In the genomic region with DNA sequence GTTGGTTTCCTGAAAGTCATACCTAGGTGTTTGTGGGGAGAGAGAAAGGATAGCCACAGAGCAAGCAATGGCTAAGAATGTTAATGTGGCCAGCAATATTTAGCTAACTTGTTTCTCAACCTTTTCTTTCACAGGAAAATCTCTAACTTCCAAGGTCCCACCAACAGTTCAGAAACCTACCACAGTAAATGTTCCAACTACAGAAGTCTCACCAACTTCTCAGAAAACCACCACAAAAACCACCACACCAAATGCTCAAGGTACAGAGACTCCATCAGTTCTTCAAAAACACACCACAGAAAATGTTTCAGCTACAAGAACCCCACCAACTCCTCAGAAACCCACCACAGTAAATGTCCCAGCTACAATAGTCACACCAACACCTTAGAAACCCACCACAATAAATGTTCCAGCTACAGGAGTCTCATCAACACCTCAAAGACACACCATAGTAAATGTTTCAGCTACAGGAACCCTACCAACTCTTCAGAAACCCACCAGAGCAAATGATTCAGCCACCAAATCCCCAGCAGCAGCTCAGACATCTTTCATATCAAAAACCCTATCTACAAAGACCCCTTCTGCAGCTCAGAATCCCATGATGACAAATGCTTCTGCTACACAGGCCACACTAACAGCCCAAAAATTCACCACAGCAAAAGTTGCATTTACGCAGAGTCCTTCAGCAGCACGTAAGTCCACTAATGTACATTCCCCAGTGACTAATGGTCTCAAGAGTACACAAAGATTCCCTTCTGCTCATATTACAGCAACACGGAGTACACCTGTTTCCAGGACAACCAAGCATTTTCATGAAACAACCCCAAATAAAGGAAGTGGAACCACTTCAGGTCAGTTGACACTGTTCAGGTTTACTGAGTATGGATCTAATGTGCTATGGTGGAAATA, we compare ENCODE assay signal across 9 cellular contexts. TPM values are rescaled to one million over a fixed set of nuclear protein-coding genes. Genes with fewer than 3 reads are reported as not detected.
A peak's percentile ranks its signal among the peaks of the same experiment; 100 is the strongest.
DNase-seq lines count a peak whose midpoint lies in the region; ATAC-seq, FAIRE-seq and TF ChIP-seq lines count a peak whose summit lies in the region.
"Had no signal": no experiment of that assay in that cellular context is flagged by ENCODE, and none has a peak within 500 bp of the region (broad histone marks: within the 10 kb centered on the region; RNA-seq: fewer than 3 reads in every experiment).

No MANE protein-coding gene starts in this region.

- H3K4me3 ChIP-seq in Caco-2 (ENCODE audit: low read depth, low read length) (no peak overlapping the region), kidney epithelial cell (ENCODE audit: low read depth, low read length) (no peak overlapping the region)

- H3K4me3 Mint-ChIP-seq in Caco-2 (ENCODE audit: unreplicated experiment) = no peak overlapping the region
- peak overlapping the region; percentile 73 for H3K4me3 Mint-ChIP-seq in activated B cell treated with CpG ODN at 0.5 μM for 24 hours

- DNase-seq in Caco-2 = no peak
- no peak for DNase-seq in GM19239 (ENCODE audit: insufficient read length, low spot score)
- DNase-seq in activated B cell treated with CpG ODN at 0.5 μM for 24 hours = no peak
- DNase-seq in kidney epithelial cell (ENCODE audit: low read depth) = peak; percentile 48
- no peak for DNase-seq in nucleus accumbens (lab: John Stamatoyannopoulos, UW)
- DNase-seq in kidney glomerular epithelial cell (lab: John Stamatoyannopoulos, UW) = no peak
- no peak for DNase-seq in D341Med (ENCODE audit: low spot score)

- H3K27me3 Mint-ChIP-seq in Caco-2 (ENCODE audit: insufficient read depth, unreplicated experiment) = no peaks in the 10 kb centered on the region
- no peaks in the 10 kb centered on the region for H3K27me3 Mint-ChIP-seq in activated B cell treated with CpG ODN at 0.5 μM for 24 hours

- H3K4me1 Mint-ChIP-seq in Caco-2 (ENCODE audit: low read depth, unreplicated experiment) (peaks cover 23% of the 10 kb centered on the region), activated B cell treated with CpG ODN at 0.5 μM for 24 hours (peaks cover 82% of the 10 kb centered on the region)

- BruUV-seq in Caco-2 (replicated peaks; lab: Mats Ljungman, UMichigan) = no TSS peak

- intact Hi-C loops in Caco-2 (cut with micrococcal nuclease; ENCODE audit: unreplicated experiment) = loop anchor here (5.0 kb wide), 1 partner anchor 255 kb away; no protein-coding TSS in a partner anchor
- intact Hi-C loops in activated B cell treated with CpG ODN at 0.5 μM for 24 hours (cut with micrococcal nuclease) = loop anchor here (1.0 to 5.0 kb wide), 9 partner anchors 16 to 755 kb away; a partner anchor contains a TSS

- no peaks in the 10 kb centered on the region for H3K4me1 ChIP-seq in Caco-2

- ATAC-seq in HG03196 (IDR thresholded peaks at IDR 0.05; ENCODE audit: unreplicated experiment) (peak; percentile 66), activated B cell treated with CpG ODN at 0.5 μM for 24 hours (ENCODE audit: low read depth) (peak; percentile 80)
- ATAC-seq: HCT116 had no signal

- H3K9me3 Mint-ChIP-seq in Caco-2 (ENCODE audit: unreplicated experiment) = peaks cover 10% of the 10 kb centered on the region
- H3K9me3 Mint-ChIP-seq in activated B cell treated with CpG ODN at 0.5 μM for 24 hours = peaks cover 8% of the 10 kb centered on the region

- no peak for TF ChIP-seq CTCF in Caco-2 (IDR thresholded peaks at IDR 0.05; ENCODE audit: insufficient read depth in 1 of 2, low read depth in 1 of 2, low read length in 1 of 2, severe bottlenecking in 1 of 2, unreplicated experiment in 1 of 2)
- no peak for TF ChIP-seq CTCF in activated B cell treated with CpG ODN at 0.5 μM for 24 hours (IDR thresholded peaks at IDR 0.05)
- TF ChIP-seq CTCF in kidney epithelial cell (IDR thresholded peaks at IDR 0.05; ENCODE audit: insufficient read depth, low read length, poor library complexity, severe bottlenecking) = no peak

- H3K36me3 ChIP-seq in Caco-2 (ENCODE audit: control insufficient read depth, insufficient read depth, low read length) (peaks cover 4% of the 10 kb centered on the region), kidney epithelial cell (ENCODE audit: control insufficient read depth, insufficient read depth, low read length) (no peaks in the 10 kb centered on the region)

- no peaks in the 10 kb centered on the region for H3K9me3 ChIP-seq in Caco-2

- peak; percentile 90 for FAIRE-seq in GM19239 (lab: Jason Lieb, UNC)

- peak overlapping the region; percentile 68 for H3K27ac Mint-ChIP-seq in Caco-2 (ENCODE audit: unreplicated experiment)
- H3K27ac Mint-ChIP-seq in activated B cell treated with CpG ODN at 0.5 μM for 24 hours = peak overlapping the region; percentile 98

- POLR2A ChIA-PET in Caco-2 (lab: Charles Lee) = interaction anchor here (0.6 kb wide), 1 partner anchor 16 kb away, joined by 3 read pairs; no protein-coding TSS in a partner anchor
- POLR2A ChIA-PET in activated B cell treated with CpG ODN at 0.5 μM for 24 hours (lab: Charles Lee) = interaction anchor here (1.2 to 8.5 kb wide), 5 partner anchors 11 to 253 kb away, joined by 3 to 260 read pairs (median 5); a partner anchor contains a TSS

- H3K36me3 Mint-ChIP-seq in Caco-2 (ENCODE audit: insufficient read depth, unreplicated experiment) = peaks cover 75% of the 10 kb centered on the region
- H3K36me3 Mint-ChIP-seq in activated B cell treated with CpG ODN at 0.5 μM for 24 hours (ENCODE audit: low read depth) = peaks cover 75% of the 10 kb centered on the region

- H3K27me3 ChIP-seq in Caco-2 (replicated peaks; ENCODE audit: control insufficient read depth, insufficient read depth, low read length) (no peaks in the 10 kb centered on the region), kidney epithelial cell (ENCODE audit: control insufficient read depth, insufficient read depth, low read length) (no peaks in the 10 kb centered on the region)

- CTCF ChIA-PET in Caco-2 (lab: Charles Lee) = interaction anchor here (0.6 to 2.1 kb wide), 3 partner anchors 15 to 113 kb away, joined by 3 to 4 read pairs (median 3); no protein-coding TSS in a partner anchor
- CTCF ChIA-PET in activated B cell treated with CpG ODN at 0.5 μM for 24 hours (lab: Charles Lee) = interaction anchor here (0.8 to 3.6 kb wide), 4 partner anchors 15 to 253 kb away, joined by 3 to 32 read pairs (median 12); a partner anchor contains a TSS

RNA-seq across cellular contexts. Expression of a gene that starts 15.3 kb away (rescaled TPM):
- total RNA-seq in Caco-2 (2022) (195 and 197 TPM in 2 replicates), activated B cell treated with CpG ODN at 0.5 μM for 24 hours (90.9 and 91.1 TPM in 2 replicates), kidney epithelial cell (35.4 and 39.0 TPM in 2 replicates)
